26 cellular contexts compared by ENCODE assay signal in the genomic region with DNA sequence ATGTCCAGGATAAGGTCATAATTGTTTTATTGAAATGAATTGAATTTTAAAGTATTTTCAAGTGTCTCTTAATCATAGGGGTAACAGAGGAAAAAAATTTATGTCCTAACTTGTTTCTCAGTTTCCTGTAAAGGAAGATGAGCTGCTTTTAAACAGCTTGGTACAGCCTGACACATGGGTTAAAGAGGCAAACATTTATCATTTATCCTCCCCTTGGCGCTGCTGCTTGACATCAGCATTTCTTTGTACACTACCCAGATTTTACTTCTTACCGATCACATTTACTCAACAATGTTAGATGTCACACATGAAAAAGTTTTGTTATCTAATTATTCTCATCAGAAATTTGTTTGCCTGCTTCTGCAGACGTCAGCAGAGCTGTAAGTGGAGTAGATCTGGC.
"Had no signal": no experiment of that assay in that cellular context is flagged by ENCODE, and none has a peak within 500 bp of the region (broad histone marks: within the 10 kb centered on the region; RNA-seq: fewer than 3 reads in every experiment).

No MANE protein-coding gene starts in this region.

- H3K4me1 ChIP-seq: prostate gland, uterus had no signal

- H3K4me3 ChIP-seq: neural progenitor cell, pancreas, prostate gland, right lobe of liver, sigmoid colon, stomach, thoracic aorta, thyroid gland, tibial nerve, upper lobe of right lung, uterus had no signal

- H2AFZ ChIP-seq: neural progenitor cell had no signal

- H3K4me1 Mint-ChIP-seq: stimulated activated effector memory CD8-positive, alpha-beta T cell treated with anti-CD3 and anti-CD28 coated beads, Interleukin-12 subunit alpha, Interleukin-12 subunit beta, amount 100 ng/mL, for 72 hours; stimulated activated naive B cell treated with anti-CD40 and anti-IgM and Interleukin-4, amounts not matched to agents 10 μg/mL and 1 μg/mL and 100 μg/mL, for 72 hours had no signal

- ATAC-seq: naive thymus-derived CD4-positive, alpha-beta T cell; natural killer cell; pancreas; right cardiac atrium; right lobe of liver; stimulated activated effector memory CD8-positive, alpha-beta T cell treated with anti-CD3 and anti-CD28 coated beads, Interleukin-12 subunit alpha, Interleukin-12 subunit beta, amount 100 ng/mL, for 72 hours; stimulated activated naive B cell treated with anti-CD40 and anti-IgM and Interleukin-4, amounts not matched to agents 10 μg/mL and 1 μg/mL and 100 μg/mL, for 72 hours; upper lobe of right lung had no signal

- H3K9me3 Mint-ChIP-seq: naive thymus-derived CD4-positive, alpha-beta T cell; natural killer cell; nephron; neural progenitor cell; stimulated activated effector memory CD8-positive, alpha-beta T cell treated with anti-CD3 and anti-CD28 coated beads, Interleukin-12 subunit alpha, Interleukin-12 subunit beta, amount 100 ng/mL, for 72 hours; stimulated activated naive B cell treated with anti-CD40 and anti-IgM and Interleukin-4, amounts not matched to agents 10 μg/mL and 1 μg/mL and 100 μg/mL, for 72 hours; stimulated activated naive CD8-positive, alpha-beta T cell treated with anti-CD3 and anti-CD28 coated beads, Interleukin-15, Interleukin-2, amounts not matched to agents 100 ng/mL and 50 ng/mL, for 24 hours had no signal

- H3K4me2 ChIP-seq: neural progenitor cell had no signal

- H3K36me3 Mint-ChIP-seq: natural killer cell; stimulated activated effector memory CD8-positive, alpha-beta T cell treated with anti-CD3 and anti-CD28 coated beads, Interleukin-12 subunit alpha, Interleukin-12 subunit beta, amount 100 ng/mL, for 72 hours; stimulated activated naive B cell treated with anti-CD40 and anti-IgM and Interleukin-4, amounts not matched to agents 10 μg/mL and 1 μg/mL and 100 μg/mL, for 72 hours had no signal

- H3K27me3 Mint-ChIP-seq: stimulated activated naive B cell treated with anti-CD40 and anti-IgM and Interleukin-4, amounts not matched to agents 10 μg/mL and 1 μg/mL and 100 μg/mL, for 72 hours; stimulated activated naive CD8-positive, alpha-beta T cell treated with anti-CD3 and anti-CD28 coated beads, Interleukin-15, Interleukin-2, amounts not matched to agents 100 ng/mL and 50 ng/mL, for 24 hours had no signal

- H3K27ac ChIP-seq: neural progenitor cell, pancreas, prostate gland, right lobe of liver, sigmoid colon, stomach, thoracic aorta, thyroid gland, tibial nerve, upper lobe of right lung, uterus had no signal

- DNase-seq: naive thymus-derived CD4-positive, alpha-beta T cell; natural killer cell; occipital lobe; pancreas; right cardiac atrium; right lobe of liver; sigmoid colon; small intestine; stimulated activated CD4-positive, alpha-beta T cell treated with anti-CD3 and anti-CD28 coated beads, Interleukin-15, amount 100 ng/mL, for 24 hours; stimulated activated CD4-positive, alpha-beta T cell treated with anti-CD3 and anti-CD28 coated beads, Interleukin-2, amount 100 ng/mL, for 24 hours; stimulated activated CD4-positive, alpha-beta T cell treated with anti-CD3 and anti-CD28 coated beads, Interleukin-2, amount 100 ng/mL, for 48 hours; stimulated activated CD4-positive, alpha-beta T cell treated with anti-CD3 and anti-CD28 coated beads, Interleukin-4, amount 100 ng/mL, for 24 hours; stimulated activated naive B cell treated with anti-CD40 and anti-IgM and Interleukin-4, amounts not matched to agents 10 μg/mL and 1 μg/mL and 100 μg/mL, for 72 hours; stimulated activated naive CD4-positive, alpha-beta T cell treated with Interleukin-2 at 50 U/mL for 16 hours; stomach; thyroid gland; trophoblast cell; upper lobe of right lung; uterus had no signal

- H3K27me3 ChIP-seq: neural progenitor cell, pancreas, right lobe of liver, sigmoid colon, stomach, thyroid gland, tibial nerve, upper lobe of right lung, uterus had no signal

- FAIRE-seq: pancreas, small intestine had no signal

- H3K27ac Mint-ChIP-seq: naive thymus-derived CD4-positive, alpha-beta T cell; natural killer cell; neural progenitor cell; stimulated activated effector memory CD8-positive, alpha-beta T cell treated with anti-CD3 and anti-CD28 coated beads, Interleukin-12 subunit alpha, Interleukin-12 subunit beta, amount 100 ng/mL, for 72 hours; stimulated activated naive B cell treated with anti-CD40 and anti-IgM and Interleukin-4, amounts not matched to agents 10 μg/mL and 1 μg/mL and 100 μg/mL, for 72 hours; stimulated activated naive CD8-positive, alpha-beta T cell treated with anti-CD3 and anti-CD28 coated beads, Interleukin-15, Interleukin-2, amounts not matched to agents 100 ng/mL and 50 ng/mL, for 24 hours had no signal

- H3K9me3 ChIP-seq: pancreas, prostate gland, right lobe of liver, sigmoid colon, stomach, thoracic aorta, thyroid gland, tibial nerve, upper lobe of right lung, uterus had no signal

- H3K36me3 ChIP-seq: neural progenitor cell, prostate gland, thoracic aorta, uterus had no signal

- H3K4me3 Mint-ChIP-seq: naive thymus-derived CD4-positive, alpha-beta T cell; natural killer cell; nephron; neural progenitor cell; stimulated activated effector memory CD8-positive, alpha-beta T cell treated with anti-CD3 and anti-CD28 coated beads, Interleukin-12 subunit alpha, Interleukin-12 subunit beta, amount 100 ng/mL, for 72 hours; stimulated activated naive B cell treated with anti-CD40 and anti-IgM and Interleukin-4, amounts not matched to agents 10 μg/mL and 1 μg/mL and 100 μg/mL, for 72 hours; stimulated activated naive CD8-positive, alpha-beta T cell treated with anti-CD3 and anti-CD28 coated beads, Interleukin-15, Interleukin-2, amounts not matched to agents 100 ng/mL and 50 ng/mL, for 24 hours had no signal
